In the genomic region with DNA sequence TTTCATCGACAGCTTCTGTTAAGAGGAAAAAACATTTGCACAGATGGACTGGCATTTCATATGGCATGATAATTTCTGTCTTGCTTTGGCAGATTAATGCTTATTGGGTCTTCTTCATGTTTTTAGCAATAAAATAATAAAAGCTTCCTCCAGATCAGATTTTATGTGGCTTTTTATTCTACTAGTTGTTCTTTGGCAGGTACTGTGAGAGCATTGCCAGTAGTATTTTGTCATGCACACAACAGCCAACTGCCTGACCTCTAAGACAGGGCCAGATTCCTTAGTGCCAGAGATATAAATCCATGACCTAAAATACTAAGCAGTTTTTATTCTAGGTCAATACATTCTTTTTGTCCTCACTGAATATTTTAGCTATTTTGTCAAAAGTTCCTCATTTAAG, we compare ENCODE assay signal across 1 cellular context.
TF ChIP-seq lines count a peak whose summit lies in the region.

No MANE protein-coding gene starts in this region.

TF ChIP-seq in SK-N-SH, 30 proteins besides CTCF, POLR2A, EP300 and RAD21 (continued from another document):
- TF ChIP-seq SIN3A (IDR thresholded peaks at IDR 0.05; ENCODE audit: borderline replicate concordance, low read depth, low read length) (no peak), GATA2 (CRISPR knock-in tag; IDR thresholded peaks at IDR 0.05) (no peak)
